ENCODE assay signal across 10 cellular contexts in the genomic region with DNA sequence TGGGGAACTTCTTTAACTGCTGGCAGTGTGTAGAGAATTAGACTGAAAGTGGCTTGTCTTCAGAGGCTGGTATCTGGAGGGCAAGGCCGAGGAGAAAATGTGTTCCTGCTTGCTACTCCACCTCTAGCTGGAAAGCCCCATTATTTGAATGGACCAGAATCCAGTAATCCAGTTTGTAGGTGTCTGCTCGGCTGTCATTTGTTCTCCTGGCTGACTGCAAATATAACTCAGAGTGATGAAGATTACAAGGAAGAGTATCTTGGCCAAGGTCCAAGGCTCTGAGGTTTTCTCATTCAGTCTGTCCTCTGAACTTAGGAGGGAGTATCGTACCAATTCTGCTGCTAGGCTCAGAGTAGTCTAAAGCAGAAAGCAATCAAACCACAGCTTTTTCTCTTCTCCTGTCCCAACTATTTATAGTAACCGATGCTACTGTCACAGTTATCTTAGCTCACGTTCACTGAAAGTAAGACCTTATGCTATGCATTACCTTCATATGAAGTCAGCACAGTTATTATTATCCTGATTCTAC.
DNase-seq lines count a peak whose midpoint lies in the region; ATAC-seq and TF ChIP-seq lines count a peak whose summit lies in the region.
"Had no signal": no experiment of that assay in that cellular context is flagged by ENCODE, and none has a peak within 500 bp of the region (broad histone marks: within the 10 kb centered on the region; RNA-seq: fewer than 3 reads in every experiment).

No MANE protein-coding gene starts in this region.

- H3K4me3 ChIP-seq in Peyer's patch: no peak overlapping the region
- no peak overlapping the region for H3K4me3 ChIP-seq in CD8-positive, alpha-beta T cell (ENCODE audit: low read depth, low read length)

- peak; percentile 22 for DNase-seq in COR-L47 (lab: John Stamatoyannopoulos, UW)
- DNase-seq in Peyer's patch: peak in 2 of 3 donors; percentile 22 to 53
- DNase-seq in NCI-H2107 treated with DMSO at 0.1 percent for 48 hours (lab: John Stamatoyannopoulos, UW; ENCODE audit: unreplicated experiment): no peak
- DNase-seq in T-helper 1 cell: no peak
- DNase-seq in NCI-H146 (lab: John Stamatoyannopoulos, UW): no peak
- DNase-seq in CD8-positive, alpha-beta T cell: no peak
- DNase-seq: effector memory CD4-positive, alpha-beta T cell; midbrain had no signal

- no peak for TF ChIP-seq POLR2A in Peyer's patch (IDR thresholded peaks at IDR 0.05)

- no peaks in the 10 kb centered on the region for H3K9me3 ChIP-seq in Peyer's patch
- H3K9me3 ChIP-seq in CD8-positive, alpha-beta T cell (ENCODE audit: low read length): no peaks in the 10 kb centered on the region

- H3K4me1 ChIP-seq in Peyer's patch: no peaks in the 10 kb centered on the region
- no peaks in the 10 kb centered on the region for H3K4me1 ChIP-seq in CD8-positive, alpha-beta T cell (ENCODE audit: insufficient read depth, low read length)

- POLR2A ChIA-PET in CD8-positive, alpha-beta T cell (lab: Charles Lee): no interaction called here

- no peaks in the 10 kb centered on the region for H3K9me3 Mint-ChIP-seq in CD8-positive, alpha-beta T cell

- no peak overlapping the region for H3K4me3 Mint-ChIP-seq in CD8-positive, alpha-beta T cell

- H3K36me3 Mint-ChIP-seq in CD8-positive, alpha-beta T cell: no peaks in the 10 kb centered on the region

- H3K4me1 Mint-ChIP-seq in CD8-positive, alpha-beta T cell (ENCODE audit: low read depth): peaks cover 7% of the 10 kb centered on the region

- peak overlapping the region in 1 of 4 donors; percentile 38 for H3K27ac ChIP-seq in Peyer's patch
- no peak overlapping the region for H3K27ac ChIP-seq in CD8-positive, alpha-beta T cell (ENCODE audit: low read depth, low read length)

- intact Hi-C loops in CD8-positive, alpha-beta T cell (cut with DNase I, micrococcal nuclease): no loop called here

- ATAC-seq in GM19025 (IDR thresholded peaks at IDR 0.05; ENCODE audit: low read depth, unreplicated experiment) (peak; percentile 82), HG02970 (IDR thresholded peaks at IDR 0.05; ENCODE audit: low FRiP score, unreplicated experiment) (peak; percentile 53)
- no peak for ATAC-seq in CD8-positive, alpha-beta T cell

- H3K27me3 Mint-ChIP-seq in CD8-positive, alpha-beta T cell (ENCODE audit: low read depth): peaks cover 2% of the 10 kb centered on the region

- CTCF ChIA-PET in CD8-positive, alpha-beta T cell (lab: Charles Lee): no interaction called here

- no peaks in the 10 kb centered on the region for H3K36me3 ChIP-seq in Peyer's patch
- no peaks in the 10 kb centered on the region for H3K36me3 ChIP-seq in CD8-positive, alpha-beta T cell (ENCODE audit: insufficient read depth, low read length)

- no peaks in the 10 kb centered on the region for H3K27me3 ChIP-seq in Peyer's patch
- H3K27me3 ChIP-seq in CD8-positive, alpha-beta T cell (ENCODE audit: insufficient read depth, low read length): no peaks in the 10 kb centered on the region

- no peak overlapping the region for H3K27ac Mint-ChIP-seq in CD8-positive, alpha-beta T cell

- TF ChIP-seq CTCF in Peyer's patch (IDR thresholded peaks at IDR 0.05): no peak
- TF ChIP-seq CTCF in CD8-positive, alpha-beta T cell (IDR thresholded peaks at IDR 0.05): no peak

Comparison
In these comparisons a context has a peak if more than half of its experiments do, and no peak if none do; other contexts are left out.
1. DNase-seq: peak in COR-L47 (single experiment) and Peyer's patch (2 of 3); none in NCI-H2107 treated with DMSO at 0.1 percent for 48 hours (single experiment), T-helper 1 cell (0 of 5), NCI-H146 (single experiment) and CD8-positive, alpha-beta T cell (0 of 7).